Comparison of ENCODE assay signal across 22 cellular contexts in the genomic region with DNA sequence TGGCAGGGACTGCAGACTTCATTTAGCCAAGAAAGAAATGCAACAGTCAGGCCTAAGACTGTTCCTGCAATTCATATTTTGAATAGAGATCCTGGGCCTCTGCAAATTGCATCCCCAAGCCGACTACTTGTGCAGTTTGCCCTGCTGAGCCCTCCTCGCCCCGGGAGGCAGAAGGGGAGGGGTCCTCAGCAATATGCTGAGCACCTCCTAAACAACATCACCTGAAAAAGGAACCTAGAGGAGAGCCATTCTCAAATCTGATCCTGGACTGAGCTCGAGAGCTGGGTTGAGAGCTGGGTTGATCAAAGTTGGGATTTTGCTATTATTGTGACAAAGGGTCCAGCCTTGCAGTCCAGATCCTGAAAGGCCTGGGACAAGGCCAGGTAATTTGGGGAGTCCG.
DNase-seq lines count a peak whose midpoint lies in the region; ATAC-seq and TF ChIP-seq lines count a peak whose summit lies in the region.
"Had no signal": no experiment of that assay in that cellular context is flagged by ENCODE, and none has a peak within 500 bp of the region (broad histone marks: within the 10 kb centered on the region; RNA-seq: fewer than 3 reads in every experiment).

No MANE protein-coding gene starts in this region.

- no peak overlapping the region for H2BK12ac ChIP-seq in H9 (ENCODE audit: insufficient read length, low read depth, low read length)

- no peak overlapping the region for H3K14ac ChIP-seq in H9 (ENCODE audit: insufficient read depth, low read length)

- no peak overlapping the region for H2BK120ac ChIP-seq in H9 (ENCODE audit: low read depth, low read length, poor library complexity, severe bottlenecking)

- peaks cover 2% of the 10 kb centered on the region for H4K20me1 ChIP-seq in H9 (ENCODE audit: control insufficient read depth, insufficient read depth, insufficient read length)

- H2AFZ ChIP-seq in H9 (ENCODE audit: low read length) = no peak overlapping the region

- peaks cover 5% of the 10 kb centered on the region; the same call in 1 of the 2 replicates for H3K4me1 ChIP-seq in H9 (ENCODE audit: insufficient read depth, low read length)

- H2AK5ac ChIP-seq in H9 (ENCODE audit: insufficient read length, low read length) = no peak overlapping the region

- no peaks in the 10 kb centered on the region for H3K27me3 Mint-ChIP-seq in activated CD4-positive, alpha-beta T cell treated with anti-CD3 and anti-CD28 coated beads, Interleukin-2, amount 10 ng/mL, durations not matched to agents 24 days and 14 days
- H3K27me3 Mint-ChIP-seq in activated CD4-positive, alpha-beta T cell treated with anti-CD3 and anti-CD28 coated beads for 36 hours = no peaks in the 10 kb centered on the region
- H3K27me3 Mint-ChIP-seq in H9 (ENCODE audit: low read depth) = peaks cover 2% of the 10 kb centered on the region; the same call in 1 of the 2 replicates
- H3K27me3 Mint-ChIP-seq in central memory CD8-positive, alpha-beta T cell = no peaks in the 10 kb centered on the region
- H3K27me3 Mint-ChIP-seq in neural crest cell (ENCODE audit: low read depth) = peaks cover 5% of the 10 kb centered on the region

- peaks cover 26% of the 10 kb centered on the region for H3K4me1 Mint-ChIP-seq in activated CD4-positive, alpha-beta T cell treated with anti-CD3 and anti-CD28 coated beads, Interleukin-2, amount 10 ng/mL, durations not matched to agents 24 days and 14 days
- H3K4me1 Mint-ChIP-seq in activated CD4-positive, alpha-beta T cell treated with anti-CD3 and anti-CD28 coated beads for 36 hours = peaks cover 31% of the 10 kb centered on the region
- H3K4me1 Mint-ChIP-seq in H9 (peaks cover 33 to 44% of the 10 kb centered on the region in 2 experiments), neural crest cell (peaks cover 40% of the 10 kb centered on the region)
- peaks cover 17% of the 10 kb centered on the region for H3K4me1 Mint-ChIP-seq in central memory CD8-positive, alpha-beta T cell

- H3K4ac ChIP-seq in H9 (ENCODE audit: low read depth, low read length) = no peak overlapping the region

- H4K8ac ChIP-seq in H9 (replicated peaks; ENCODE audit: insufficient read length, low read depth, low read length) = no peak overlapping the region

- no peak overlapping the region for H3K4me2 ChIP-seq in H9 (ENCODE audit: insufficient read depth, insufficient read length, low read length)

- no peaks in the 10 kb centered on the region for H3K79me1 ChIP-seq in H9 (ENCODE audit: insufficient read depth, low read depth, low read length, poor library complexity, severe bottlenecking)

- no peak for DNase-seq in activated CD4-positive, alpha-beta T cell treated with anti-CD3 and anti-CD28 coated beads, Interleukin-2, amount 10 ng/mL, durations not matched to agents 24 days and 14 days
- no peak for DNase-seq in activated CD4-positive, alpha-beta T cell treated with anti-CD3 and anti-CD28 coated beads for 36 hours
- DNase-seq in H9 = no peak
- no peak for DNase-seq in central memory CD8-positive, alpha-beta T cell (ENCODE audit: low spot score in 2 of 2)
- no peak for DNase-seq in neural crest cell (ENCODE audit: low read depth, low spot score)
- no peak for DNase-seq in stimulated activated CD4-positive, alpha-beta T cell treated with anti-CD3 and anti-CD28 coated beads, Interleukin-4, amount 100 ng/mL, for 4 hours
- DNase-seq in NCI-H774 (lab: John Stamatoyannopoulos, UW) = no peak
- DNase-seq: amniotic stem cell; COR-L47; dermis blood vessel endothelial cell; heart left ventricle; Karpas-422; left lung; NCI-H187 treated with DMSO at 0.1 percent for 48 hours; NCI-H69; stimulated activated naive CD8-positive, alpha-beta T cell treated with anti-CD3 and anti-CD28 coated beads, Interleukin-15, Interleukin-2, amounts not matched to agents 100 U/mL and 50 U/mL, for 24 hours; T-helper 9 cell; tibial artery had no signal

- no peak overlapping the region for H4K5ac ChIP-seq in H9 (ENCODE audit: insufficient read length, low read depth, low read length)

- no peak for ATAC-seq in activated CD4-positive, alpha-beta T cell treated with anti-CD3 and anti-CD28 coated beads for 36 hours
- ATAC-seq in central memory CD8-positive, alpha-beta T cell (replicated peaks; ENCODE audit: extremely low read depth, poor library complexity, severe bottlenecking) = no peak
- no peak for ATAC-seq in GM21381 (IDR thresholded peaks at IDR 0.05; ENCODE audit: unreplicated experiment)
- ATAC-seq: heart left ventricle; left lung; SK-N-SH treated with all-trans-retinoic acid at 6 μM for 48 hours; stimulated activated naive CD8-positive, alpha-beta T cell treated with anti-CD3 and anti-CD28 coated beads, Interleukin-15, Interleukin-2, amounts not matched to agents 100 U/mL and 50 U/mL, for 24 hours had no signal

- no peak overlapping the region for H4K91ac ChIP-seq in H9 (ENCODE audit: insufficient read length, low read depth, low read length)

- no peak overlapping the region for H2BK5ac ChIP-seq in H9 (ENCODE audit: insufficient read length, low read length)

- H2BK15ac ChIP-seq in H9 (ENCODE audit: low read depth, low read length) = no peak overlapping the region

- no peaks in the 10 kb centered on the region for H3K9me3 ChIP-seq in H9 (ENCODE audit: control insufficient read depth, low read depth, low read length)
- H3K9me3 ChIP-seq: heart left ventricle, left lung, prostate gland, tibial artery had no signal

- no peaks in the 10 kb centered on the region for H3K9me3 Mint-ChIP-seq in activated CD4-positive, alpha-beta T cell treated with anti-CD3 and anti-CD28 coated beads, Interleukin-2, amount 10 ng/mL, durations not matched to agents 24 days and 14 days
- H3K9me3 Mint-ChIP-seq in activated CD4-positive, alpha-beta T cell treated with anti-CD3 and anti-CD28 coated beads for 36 hours (ENCODE audit: low read depth) = no peaks in the 10 kb centered on the region
- H3K9me3 Mint-ChIP-seq in H9 (no peaks in the 10 kb centered on the region), neural crest cell (no peaks in the 10 kb centered on the region)
- no peaks in the 10 kb centered on the region for H3K9me3 Mint-ChIP-seq in central memory CD8-positive, alpha-beta T cell

- H2BK20ac ChIP-seq in H9 (ENCODE audit: low read depth, low read length, poor library complexity, severe bottlenecking) = no peak overlapping the region

- no peak overlapping the region for H3K9ac ChIP-seq in H9 (ENCODE audit: extremely low read depth, insufficient read length, low read length)

- H3K27ac Mint-ChIP-seq in activated CD4-positive, alpha-beta T cell treated with anti-CD3 and anti-CD28 coated beads, Interleukin-2, amount 10 ng/mL, durations not matched to agents 24 days and 14 days = peak overlapping the region; percentile 51
- H3K27ac Mint-ChIP-seq in activated CD4-positive, alpha-beta T cell treated with anti-CD3 and anti-CD28 coated beads for 36 hours = no peak overlapping the region
- H3K27ac Mint-ChIP-seq in H9 (peak overlapping the region in 2 of 3 experiments; percentile 71 to 87; a peak in 3 of 7 replicates), neural crest cell (ENCODE audit: unreplicated experiment) (peak overlapping the region; percentile 73)
- peak overlapping the region; percentile 52 for H3K27ac Mint-ChIP-seq in central memory CD8-positive, alpha-beta T cell (ENCODE audit: low read depth)

- no peak overlapping the region for H3K23ac ChIP-seq in H9 (ENCODE audit: insufficient read length, low read depth, low read length)

- H3K4me3 Mint-ChIP-seq in activated CD4-positive, alpha-beta T cell treated with anti-CD3 and anti-CD28 coated beads, Interleukin-2, amount 10 ng/mL, durations not matched to agents 24 days and 14 days = no peak overlapping the region
- H3K4me3 Mint-ChIP-seq in activated CD4-positive, alpha-beta T cell treated with anti-CD3 and anti-CD28 coated beads for 36 hours = no peak overlapping the region
- no peak overlapping the region for H3K4me3 Mint-ChIP-seq in H9
- no peak overlapping the region for H3K4me3 Mint-ChIP-seq in central memory CD8-positive, alpha-beta T cell
- no peak overlapping the region for H3K4me3 Mint-ChIP-seq in neural crest cell

- CTCF ChIA-PET in activated CD4-positive, alpha-beta T cell treated with anti-CD3 and anti-CD28 coated beads for 36 hours (lab: Charles Lee) = interaction anchor here (0.7 to 6.0 kb wide), 6 partner anchors 135 to 224 kb away, joined by 3 to 103 read pairs (median 8); no protein-coding TSS in a partner anchor

- no peak for TF ChIP-seq CTCF in H9 (conservative IDR thresholded peaks at IDR 0.05)
- no peak for TF ChIP-seq CTCF in neural crest cell (conservative IDR thresholded peaks at IDR 0.05)

- POLR2A ChIA-PET in activated CD4-positive, alpha-beta T cell treated with anti-CD3 and anti-CD28 coated beads for 36 hours (lab: Charles Lee) = no interaction called here

- no peak overlapping the region for H3K27ac ChIP-seq in H9 (ENCODE audit: insufficient read length, low read depth, low read length)
- H3K27ac ChIP-seq: 22Rv1, left lung, prostate gland had no signal

- no peaks in the 10 kb centered on the region for H3K23me2 ChIP-seq in H9 (ENCODE audit: insufficient read length, low read depth, low read length, poor library complexity, severe bottlenecking)

- no peaks in the 10 kb centered on the region for H3K79me2 ChIP-seq in H9 (ENCODE audit: insufficient read depth, low read length)

- H3K27me3 ChIP-seq in H9 (ENCODE audit: insufficient read depth, low read length) = no peaks in the 10 kb centered on the region
- H3K27me3 ChIP-seq: heart left ventricle, left lung, tibial artery had no signal

- no peak overlapping the region for H3K56ac ChIP-seq in H9 (ENCODE audit: insufficient read length, low read depth, low read length)

- intact Hi-C loops in activated CD4-positive, alpha-beta T cell treated with anti-CD3 and anti-CD28 coated beads, Interleukin-2, amount 10 ng/mL, durations not matched to agents 24 days and 14 days (cut with micrococcal nuclease) = loop anchor here (10.0 kb wide), 1 partner anchor 398 kb away; no protein-coding TSS in a partner anchor
- intact Hi-C loops in activated CD4-positive, alpha-beta T cell treated with anti-CD3 and anti-CD28 coated beads for 36 hours (cut with DNase I, micrococcal nuclease) = loop anchor here in 1 of 2 experiments (5.0 kb wide), 1 partner anchor 590 kb away; no protein-coding TSS in a partner anchor

- no peak overlapping the region for H3T11ph ChIP-seq in H9 (ENCODE audit: low read length)

- H3K18ac ChIP-seq in H9 (ENCODE audit: insufficient read length, low read depth, low read length) = no peak overlapping the region

- H3K36me3 Mint-ChIP-seq in activated CD4-positive, alpha-beta T cell treated with anti-CD3 and anti-CD28 coated beads, Interleukin-2, amount 10 ng/mL, durations not matched to agents 24 days and 14 days (ENCODE audit: low read depth) = peaks cover 20% of the 10 kb centered on the region
- H3K36me3 Mint-ChIP-seq in activated CD4-positive, alpha-beta T cell treated with anti-CD3 and anti-CD28 coated beads for 36 hours (ENCODE audit: low read depth) = peaks cover 21% of the 10 kb centered on the region
- peaks cover 18 to 50% (median 43%) of the 10 kb centered on the region in 3 experiments; a peak in 6 of 7 replicates for H3K36me3 Mint-ChIP-seq in H9 (ENCODE audit: insufficient read depth in 1 of 3, low read depth in 3 of 3)
- peaks cover 21% of the 10 kb centered on the region for H3K36me3 Mint-ChIP-seq in central memory CD8-positive, alpha-beta T cell (ENCODE audit: insufficient read depth)
- peaks cover 18% of the 10 kb centered on the region for H3K36me3 Mint-ChIP-seq in neural crest cell (ENCODE audit: low read depth)

- no CpG with 5 or more reads among the region's 5 CpGs for WGBS in H9 (ENCODE audit: extremely low coverage, insufficient read length, low lambda C conversion rate)
